In the genomic region with DNA sequence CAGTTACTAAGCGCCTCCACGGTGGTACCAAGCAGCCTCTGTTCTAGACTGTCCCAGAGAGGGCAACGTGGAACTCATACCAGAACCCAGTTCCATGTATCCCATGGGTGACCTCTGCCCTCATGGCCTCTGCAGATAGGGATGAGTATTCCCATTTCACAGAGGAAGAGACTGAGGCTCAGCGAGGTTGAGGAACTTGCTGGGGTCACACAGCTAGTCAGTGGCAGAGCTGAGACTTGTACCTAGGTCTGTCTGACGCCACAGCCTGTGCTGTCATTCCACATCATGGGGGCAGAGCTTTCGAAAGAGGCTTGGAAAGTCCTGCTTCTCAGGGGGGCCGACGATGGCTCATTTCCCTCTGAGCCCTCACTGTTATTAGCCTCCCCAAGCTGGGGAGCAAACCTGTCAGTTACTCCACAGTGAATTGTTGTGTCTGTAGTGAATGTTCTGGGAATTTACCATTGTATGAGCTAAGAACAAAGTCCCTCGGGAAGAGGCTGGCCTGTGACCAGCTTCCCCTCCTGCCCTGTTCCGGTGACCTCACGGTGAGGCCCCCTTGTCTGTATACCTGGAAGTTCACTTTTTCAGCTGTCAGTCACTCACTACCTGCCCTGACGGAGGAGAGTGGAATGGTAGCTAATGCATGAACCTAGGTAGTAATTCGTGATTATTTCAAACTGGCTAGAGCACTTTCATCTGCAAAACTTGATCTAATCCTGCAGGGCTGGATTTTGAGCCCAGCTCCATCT, we compare ENCODE assay signal across 1 cellular context.
TF ChIP-seq lines count a peak whose summit lies in the region.

No MANE protein-coding gene starts in this region.

TF ChIP-seq in HepG2, 621 proteins besides CTCF, POLR2A, EP300 and RAD21 (continued from another document):
- TF ChIP-seq, protein P1, sequence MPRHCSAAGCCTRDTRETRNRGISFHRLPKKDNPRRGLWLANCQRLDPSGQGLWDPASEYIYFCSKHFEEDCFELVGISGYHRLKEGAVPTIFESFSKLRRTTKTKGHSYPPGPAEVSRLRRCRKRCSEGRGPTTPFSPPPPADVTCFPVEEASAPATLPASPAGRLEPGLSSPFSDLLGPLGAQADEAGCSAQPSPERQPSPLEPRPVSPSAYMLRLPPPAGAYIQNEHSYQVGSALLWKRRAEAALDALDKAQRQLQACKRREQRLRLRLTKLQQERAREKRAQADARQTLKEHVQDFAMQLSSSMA (CRISPR knock-in tag; IDR thresholded peaks at IDR 0.05) = no peak
- no peak for TF ChIP-seq WIZ (CRISPR knock-in tag; IDR thresholded peaks at IDR 0.05)
- TF ChIP-seq HOXA5 (CRISPR knock-in tag; IDR thresholded peaks at IDR 0.05) = no peak
- peak; percentile 26; the same call in 1 of the 2 replicates for TF ChIP-seq RXRB (CRISPR knock-in tag; IDR thresholded peaks at IDR 0.05; ENCODE audit: borderline replicate concordance)
- no peak for TF ChIP-seq TEAD2 (CRISPR knock-in tag; IDR thresholded peaks at IDR 0.05)
- TF ChIP-seq, protein P2, sequence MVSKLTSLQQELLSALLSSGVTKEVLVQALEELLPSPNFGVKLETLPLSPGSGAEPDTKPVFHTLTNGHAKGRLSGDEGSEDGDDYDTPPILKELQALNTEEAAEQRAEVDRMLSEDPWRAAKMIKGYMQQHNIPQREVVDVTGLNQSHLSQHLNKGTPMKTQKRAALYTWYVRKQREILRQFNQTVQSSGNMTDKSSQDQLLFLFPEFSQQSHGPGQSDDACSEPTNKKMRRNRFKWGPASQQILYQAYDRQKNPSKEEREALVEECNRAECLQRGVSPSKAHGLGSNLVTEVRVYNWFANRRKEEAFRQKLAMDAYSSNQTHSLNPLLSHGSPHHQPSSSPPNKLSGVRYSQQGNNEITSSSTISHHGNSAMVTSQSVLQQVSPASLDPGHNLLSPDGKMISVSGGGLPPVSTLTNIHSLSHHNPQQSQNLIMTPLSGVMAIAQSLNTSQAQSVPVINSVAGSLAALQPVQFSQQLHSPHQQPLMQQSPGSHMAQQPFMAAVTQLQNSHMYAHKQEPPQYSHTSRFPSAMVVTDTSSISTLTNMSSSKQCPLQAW (CRISPR knock-in tag; IDR thresholded peaks at IDR 0.05) = peak; percentile 35; the same call in 1 of the 2 replicates
- TF ChIP-seq, protein P3, sequence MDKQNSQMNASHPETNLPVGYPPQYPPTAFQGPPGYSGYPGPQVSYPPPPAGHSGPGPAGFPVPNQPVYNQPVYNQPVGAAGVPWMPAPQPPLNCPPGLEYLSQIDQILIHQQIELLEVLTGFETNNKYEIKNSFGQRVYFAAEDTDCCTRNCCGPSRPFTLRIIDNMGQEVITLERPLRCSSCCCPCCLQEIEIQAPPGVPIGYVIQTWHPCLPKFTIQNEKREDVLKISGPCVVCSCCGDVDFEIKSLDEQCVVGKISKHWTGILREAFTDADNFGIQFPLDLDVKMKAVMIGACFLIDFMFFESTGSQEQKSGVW (CRISPR knock-in tag; IDR thresholded peaks at IDR 0.05; ENCODE audit: borderline replicate concordance) = no peak
- TF ChIP-seq ZNF552 (CRISPR knock-in tag; IDR thresholded peaks at IDR 0.05; ENCODE audit: borderline replicate concordance) = no peak
- TF ChIP-seq, protein P4, sequence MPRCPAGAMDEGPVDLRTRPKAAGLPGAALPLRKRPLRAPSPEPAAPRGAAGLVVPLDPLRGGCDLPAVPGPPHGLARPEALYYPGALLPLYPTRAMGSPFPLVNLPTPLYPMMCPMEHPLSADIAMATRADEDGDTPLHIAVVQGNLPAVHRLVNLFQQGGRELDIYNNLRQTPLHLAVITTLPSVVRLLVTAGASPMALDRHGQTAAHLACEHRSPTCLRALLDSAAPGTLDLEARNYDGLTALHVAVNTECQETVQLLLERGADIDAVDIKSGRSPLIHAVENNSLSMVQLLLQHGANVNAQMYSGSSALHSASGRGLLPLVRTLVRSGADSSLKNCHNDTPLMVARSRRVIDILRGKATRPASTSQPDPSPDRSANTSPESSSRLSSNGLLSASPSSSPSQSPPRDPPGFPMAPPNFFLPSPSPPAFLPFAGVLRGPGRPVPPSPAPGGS (CRISPR knock-in tag; IDR thresholded peaks at IDR 0.05) = 0 out of 2 replicates have a peak, but pooled peaks have one; percentile 19
- TF ChIP-seq, protein P5, sequence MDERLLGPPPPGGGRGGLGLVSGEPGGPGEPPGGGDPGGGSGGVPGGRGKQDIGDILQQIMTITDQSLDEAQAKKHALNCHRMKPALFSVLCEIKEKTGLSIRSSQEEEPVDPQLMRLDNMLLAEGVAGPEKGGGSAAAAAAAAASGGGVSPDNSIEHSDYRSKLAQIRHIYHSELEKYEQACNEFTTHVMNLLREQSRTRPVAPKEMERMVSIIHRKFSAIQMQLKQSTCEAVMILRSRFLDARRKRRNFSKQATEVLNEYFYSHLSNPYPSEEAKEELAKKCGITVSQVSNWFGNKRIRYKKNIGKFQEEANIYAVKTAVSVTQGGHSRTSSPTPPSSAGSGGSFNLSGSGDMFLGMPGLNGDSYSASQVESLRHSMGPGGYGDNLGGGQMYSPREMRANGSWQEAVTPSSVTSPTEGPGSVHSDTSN (CRISPR knock-in tag; IDR thresholded peaks at IDR 0.05) = peak; percentile 34; the same call in 1 of the 2 replicates
- 0 out of 2 replicates have a peak, but pooled peaks have one; percentile 20 for TF ChIP-seq CREB1 (IDR thresholded peaks at IDR 0.05)
- no peak for TF ChIP-seq CREB1 (CRISPR knock-in tag; IDR thresholded peaks at IDR 0.05)
- TF ChIP-seq MEF2D (CRISPR knock-in tag; IDR thresholded peaks at IDR 0.05) = peak; percentile 64; the same call in 1 of the 2 replicates
- TF ChIP-seq, protein P6, sequence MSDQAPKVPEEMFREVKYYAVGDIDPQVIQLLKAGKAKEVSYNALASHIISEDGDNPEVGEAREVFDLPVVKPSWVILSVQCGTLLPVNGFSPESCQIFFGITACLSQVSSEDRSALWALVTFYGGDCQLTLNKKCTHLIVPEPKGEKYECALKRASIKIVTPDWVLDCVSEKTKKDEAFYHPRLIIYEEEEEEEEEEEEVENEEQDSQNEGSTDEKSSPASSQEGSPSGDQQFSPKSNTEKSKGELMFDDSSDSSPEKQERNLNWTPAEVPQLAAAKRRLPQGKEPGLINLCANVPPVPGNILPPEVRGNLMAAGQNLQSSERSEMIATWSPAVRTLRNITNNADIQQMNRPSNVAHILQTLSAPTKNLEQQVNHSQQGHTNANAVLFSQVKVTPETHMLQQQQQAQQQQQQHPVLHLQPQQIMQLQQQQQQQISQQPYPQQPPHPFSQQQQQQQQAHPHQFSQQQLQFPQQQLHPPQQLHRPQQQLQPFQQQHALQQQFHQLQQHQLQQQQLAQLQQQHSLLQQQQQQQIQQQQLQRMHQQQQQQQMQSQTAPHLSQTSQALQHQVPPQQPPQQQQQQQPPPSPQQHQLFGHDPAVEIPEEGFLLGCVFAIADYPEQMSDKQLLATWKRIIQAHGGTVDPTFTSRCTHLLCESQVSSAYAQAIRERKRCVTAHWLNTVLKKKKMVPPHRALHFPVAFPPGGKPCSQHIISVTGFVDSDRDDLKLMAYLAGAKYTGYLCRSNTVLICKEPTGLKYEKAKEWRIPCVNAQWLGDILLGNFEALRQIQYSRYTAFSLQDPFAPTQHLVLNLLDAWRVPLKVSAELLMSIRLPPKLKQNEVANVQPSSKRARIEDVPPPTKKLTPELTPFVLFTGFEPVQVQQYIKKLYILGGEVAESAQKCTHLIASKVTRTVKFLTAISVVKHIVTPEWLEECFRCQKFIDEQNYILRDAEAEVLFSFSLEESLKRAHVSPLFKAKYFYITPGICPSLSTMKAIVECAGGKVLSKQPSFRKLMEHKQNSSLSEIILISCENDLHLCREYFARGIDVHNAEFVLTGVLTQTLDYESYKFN (CRISPR knock-in tag; conservative IDR thresholded peaks at IDR 0.05) = peak; percentile 66
- TF ChIP-seq, protein P7, sequence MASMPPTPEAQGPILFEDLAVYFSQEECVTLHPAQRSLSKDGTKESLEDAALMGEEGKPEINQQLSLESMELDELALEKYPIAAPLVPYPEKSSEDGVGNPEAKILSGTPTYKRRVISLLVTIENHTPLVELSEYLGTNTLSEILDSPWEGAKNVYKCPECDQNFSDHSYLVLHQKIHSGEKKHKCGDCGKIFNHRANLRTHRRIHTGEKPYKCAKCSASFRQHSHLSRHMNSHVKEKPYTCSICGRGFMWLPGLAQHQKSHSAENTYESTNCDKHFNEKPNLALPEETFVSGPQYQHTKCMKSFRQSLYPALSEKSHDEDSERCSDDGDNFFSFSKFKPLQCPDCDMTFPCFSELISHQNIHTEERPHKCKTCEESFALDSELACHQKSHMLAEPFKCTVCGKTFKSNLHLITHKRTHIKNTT (CRISPR knock-in tag; IDR thresholded peaks at IDR 0.05) = no peak
- TF ChIP-seq ONECUT2 (CRISPR knock-in tag; IDR thresholded peaks at IDR 0.05) = no peak
- peak; percentile 78 for TF ChIP-seq ADNP (CRISPR knock-in tag; IDR thresholded peaks at IDR 0.05)
- no peak for TF ChIP-seq ARHGAP35 (CRISPR knock-in tag; IDR thresholded peaks at IDR 0.05; ENCODE audit: borderline replicate concordance)
- TF ChIP-seq, protein P8, sequence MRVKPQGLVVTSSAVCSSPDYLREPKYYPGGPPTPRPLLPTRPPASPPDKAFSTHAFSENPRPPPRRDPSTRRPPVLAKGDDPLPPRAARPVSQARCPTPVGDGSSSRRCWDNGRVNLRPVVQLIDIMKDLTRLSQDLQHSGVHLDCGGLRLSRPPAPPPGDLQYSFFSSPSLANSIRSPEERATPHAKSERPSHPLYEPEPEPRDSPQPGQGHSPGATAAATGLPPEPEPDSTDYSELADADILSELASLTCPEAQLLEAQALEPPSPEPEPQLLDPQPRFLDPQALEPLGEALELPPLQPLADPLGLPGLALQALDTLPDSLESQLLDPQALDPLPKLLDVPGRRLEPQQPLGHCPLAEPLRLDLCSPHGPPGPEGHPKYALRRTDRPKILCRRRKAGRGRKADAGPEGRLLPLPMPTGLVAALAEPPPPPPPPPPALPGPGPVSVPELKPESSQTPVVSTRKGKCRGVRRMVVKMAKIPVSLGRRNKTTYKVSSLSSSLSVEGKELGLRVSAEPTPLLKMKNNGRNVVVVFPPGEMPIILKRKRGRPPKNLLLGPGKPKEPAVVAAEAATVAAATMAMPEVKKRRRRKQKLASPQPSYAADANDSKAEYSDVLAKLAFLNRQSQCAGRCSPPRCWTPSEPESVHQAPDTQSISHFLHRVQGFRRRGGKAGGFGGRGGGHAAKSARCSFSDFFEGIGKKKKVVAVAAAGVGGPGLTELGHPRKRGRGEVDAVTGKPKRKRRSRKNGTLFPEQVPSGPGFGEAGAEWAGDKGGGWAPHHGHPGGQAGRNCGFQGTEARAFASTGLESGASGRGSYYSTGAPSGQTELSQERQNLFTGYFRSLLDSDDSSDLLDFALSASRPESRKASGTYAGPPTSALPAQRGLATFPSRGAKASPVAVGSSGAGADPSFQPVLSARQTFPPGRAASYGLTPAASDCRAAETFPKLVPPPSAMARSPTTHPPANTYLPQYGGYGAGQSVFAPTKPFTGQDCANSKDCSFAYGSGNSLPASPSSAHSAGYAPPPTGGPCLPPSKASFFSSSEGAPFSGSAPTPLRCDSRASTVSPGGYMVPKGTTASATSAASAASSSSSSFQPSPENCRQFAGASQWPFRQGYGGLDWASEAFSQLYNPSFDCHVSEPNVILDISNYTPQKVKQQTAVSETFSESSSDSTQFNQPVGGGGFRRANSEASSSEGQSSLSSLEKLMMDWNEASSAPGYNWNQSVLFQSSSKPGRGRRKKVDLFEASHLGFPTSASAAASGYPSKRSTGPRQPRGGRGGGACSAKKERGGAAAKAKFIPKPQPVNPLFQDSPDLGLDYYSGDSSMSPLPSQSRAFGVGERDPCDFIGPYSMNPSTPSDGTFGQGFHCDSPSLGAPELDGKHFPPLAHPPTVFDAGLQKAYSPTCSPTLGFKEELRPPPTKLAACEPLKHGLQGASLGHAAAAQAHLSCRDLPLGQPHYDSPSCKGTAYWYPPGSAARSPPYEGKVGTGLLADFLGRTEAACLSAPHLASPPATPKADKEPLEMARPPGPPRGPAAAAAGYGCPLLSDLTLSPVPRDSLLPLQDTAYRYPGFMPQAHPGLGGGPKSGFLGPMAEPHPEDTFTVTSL (CRISPR knock-in tag; IDR thresholded peaks at IDR 0.05; ENCODE audit: borderline replicate concordance) = 0 out of 2 replicates have a peak, but pooled peaks have one; percentile 26
- no peak for TF ChIP-seq MIXL1 (CRISPR knock-in tag; IDR thresholded peaks at IDR 0.05)
- TF ChIP-seq ZNF556 (CRISPR knock-in tag; IDR thresholded peaks at IDR 0.05; ENCODE audit: borderline replicate concordance) = 0 out of 2 replicates have a peak, but pooled peaks have one; percentile 33
- no peak for TF ChIP-seq ATRX (CRISPR knock-in tag; IDR thresholded peaks at IDR 0.05; ENCODE audit: borderline replicate concordance)
- no peak for TF ChIP-seq ZNF121 (CRISPR knock-in tag; IDR thresholded peaks at IDR 0.05)
